ENCODE assay signal across 24 cellular contexts in genomic region chr20:57625978-57626377, GRCh38. TPM values are rescaled to one million over a fixed set of nuclear protein-coding genes. Genes with fewer than 3 reads are reported as not detected.
DNase-seq lines count a peak whose midpoint lies in the region; ATAC-seq and TF ChIP-seq lines count a peak whose summit lies in the region.
"Had no signal": no experiment of that assay in that cellular context is flagged by ENCODE, and none has a peak within 500 bp of the region (broad histone marks: within the 10 kb centered on the region; RNA-seq: fewer than 3 reads in every experiment).

No MANE protein-coding gene starts in this region.

- no peak for ATAC-seq in CD4-positive, CD25-positive, alpha-beta regulatory T cell (ENCODE audit: low read depth in 2 of 2)
- no peak for ATAC-seq in activated B cell treated with CpG ODN at 0.5 μM for 24 hours (ENCODE audit: low read depth)
- ATAC-seq in naive thymus-derived CD8-positive, alpha-beta T cell, result no peak
- no peak for ATAC-seq in effector memory CD8-positive, alpha-beta T cell (replicated peaks)

- intact Hi-C loops in activated B cell treated with CpG ODN at 0.5 μM for 24 hours (cut with micrococcal nuclease), result loop anchor here (10.0 kb wide), 2 partner anchors 829 to 1499 kb away; no protein-coding TSS in a partner anchor

- no peak for DNase-seq in activated naive CD4-positive, alpha-beta T cell treated with anti-CD3 and anti-CD28 coated beads, Interleukin-2, amount 10 ng/mL, durations not matched to agents 7 days and 5 days
- no peak for DNase-seq in activated naive CD4-positive, alpha-beta T cell treated with Interleukin-2 at 50 U/mL for 16 hours
- no peak for DNase-seq in CD4-positive, CD25-positive, alpha-beta regulatory T cell
- DNase-seq in activated B cell treated with CpG ODN at 0.5 μM for 24 hours, result no peak
- DNase-seq in naive thymus-derived CD8-positive, alpha-beta T cell, result no peak
- no peak for DNase-seq in effector memory CD8-positive, alpha-beta T cell
- no peak for DNase-seq in DMS 273 treated with DMSO at 0.1 percent for 48 hours (lab: John Stamatoyannopoulos, UW)
- DNase-seq in activated T-cell treated with anti-CD3 and anti-CD28 coated beads for 4 hours, result no peak
- DNase-seq: 8988T, AML-193, C1 segment of cervical spinal cord, DMS79, H9, HFFc6, KG1, NCI-H1092 treated with DMSO at 0.1 percent for 48 hours, NCI-H2029 treated with DMSO at 0.1 percent for 48 hours, NCI-H226, NCI-H510A treated with DMSO at 0.1 percent for 48 hours, NCI-H748 treated with DMSO at 0.1 percent for 48 hours, PC-9, RPMI8226, SHP77 had no signal

- no peak overlapping the region for H3K4me3 ChIP-seq in CD4-positive, CD25-positive, alpha-beta regulatory T cell (ENCODE audit: low read depth, low read length)
- H3K4me3 ChIP-seq: PC-9 had no signal

- CTCF ChIA-PET in activated naive CD4-positive, alpha-beta T cell treated with anti-CD3 and anti-CD28 coated beads, Interleukin-2, amount 10 ng/mL, durations not matched to agents 7 days and 5 days (lab: Charles Lee), result interaction anchor here (1.2 to 2.6 kb wide), 3 partner anchors 28 to 30 kb away, joined by 3 to 13 read pairs (median 7); no protein-coding TSS in a partner anchor
- CTCF ChIA-PET in activated B cell treated with CpG ODN at 0.5 μM for 24 hours (lab: Charles Lee), result interaction anchor here (5.0 kb wide), 1 partner anchor 28 kb away, joined by 30 read pairs; no protein-coding TSS in a partner anchor

- H3K4me3 Mint-ChIP-seq in activated naive CD4-positive, alpha-beta T cell treated with anti-CD3 and anti-CD28 coated beads, Interleukin-2, amount 10 ng/mL, durations not matched to agents 7 days and 5 days, result no peak overlapping the region
- H3K4me3 Mint-ChIP-seq in CD4-positive, CD25-positive, alpha-beta regulatory T cell, result peak overlapping the region in 3 of 4 donors; percentile 28 to 74 (median 51)
- no peak overlapping the region for H3K4me3 Mint-ChIP-seq in activated B cell treated with CpG ODN at 0.5 μM for 24 hours
- peak overlapping the region in 9 of 10 donors; percentile 22 to 96 (median 67) for H3K4me3 Mint-ChIP-seq in naive thymus-derived CD8-positive, alpha-beta T cell
- H3K4me3 Mint-ChIP-seq in effector memory CD8-positive, alpha-beta T cell, result peak overlapping the region in 1 of 2 donors; percentile 21
- H3K4me3 Mint-ChIP-seq: H9, HFFc6 had no signal

- TF ChIP-seq CTCF in activated B cell treated with CpG ODN at 0.5 μM for 24 hours (IDR thresholded peaks at IDR 0.05), result no peak

- H3K9me3 ChIP-seq in CD4-positive, CD25-positive, alpha-beta regulatory T cell (ENCODE audit: control insufficient read depth in 2 of 2, low read length in 2 of 2), result peaks cover 0 to 8% of the 10 kb centered on the region in 2 experiments

- H3K9me3 Mint-ChIP-seq in activated naive CD4-positive, alpha-beta T cell treated with anti-CD3 and anti-CD28 coated beads, Interleukin-2, amount 10 ng/mL, durations not matched to agents 7 days and 5 days, result peaks cover 27% of the 10 kb centered on the region
- H3K9me3 Mint-ChIP-seq in CD4-positive, CD25-positive, alpha-beta regulatory T cell, result peaks cover 0 to 6% (median 3%) of the 10 kb centered on the region in 7 donors
- H3K9me3 Mint-ChIP-seq in activated B cell treated with CpG ODN at 0.5 μM for 24 hours, result peaks cover 8% of the 10 kb centered on the region
- H3K9me3 Mint-ChIP-seq in naive thymus-derived CD8-positive, alpha-beta T cell, result peaks cover 0 to 17% (median 5%) of the 10 kb centered on the region in 9 donors
- no peaks in the 10 kb centered on the region for H3K9me3 Mint-ChIP-seq in effector memory CD8-positive, alpha-beta T cell
- H3K9me3 Mint-ChIP-seq: HFFc6 had no signal

- no peak overlapping the region for H3K27ac ChIP-seq in CD4-positive, CD25-positive, alpha-beta regulatory T cell (ENCODE audit: insufficient read depth, low read length, poor library complexity, severe bottlenecking)
- H3K27ac ChIP-seq: PC-9 had no signal

- peaks cover 38% of the 10 kb centered on the region for H3K27me3 Mint-ChIP-seq in activated naive CD4-positive, alpha-beta T cell treated with anti-CD3 and anti-CD28 coated beads, Interleukin-2, amount 10 ng/mL, durations not matched to agents 7 days and 5 days
- no peaks in the 10 kb centered on the region for H3K27me3 Mint-ChIP-seq in CD4-positive, CD25-positive, alpha-beta regulatory T cell
- peaks cover 2% of the 10 kb centered on the region for H3K27me3 Mint-ChIP-seq in activated B cell treated with CpG ODN at 0.5 μM for 24 hours
- H3K27me3 Mint-ChIP-seq in naive thymus-derived CD8-positive, alpha-beta T cell, result no peaks in the 10 kb centered on the region
- H3K27me3 Mint-ChIP-seq in effector memory CD8-positive, alpha-beta T cell, result no peaks in the 10 kb centered on the region

- H3K36me3 ChIP-seq in CD4-positive, CD25-positive, alpha-beta regulatory T cell (ENCODE audit: control insufficient read depth, insufficient read depth, low read length), result no peaks in the 10 kb centered on the region

- peaks cover 82% of the 10 kb centered on the region for H3K4me1 Mint-ChIP-seq in activated naive CD4-positive, alpha-beta T cell treated with anti-CD3 and anti-CD28 coated beads, Interleukin-2, amount 10 ng/mL, durations not matched to agents 7 days and 5 days
- peaks cover 16 to 85% (median 48%) of the 10 kb centered on the region in 4 donors for H3K4me1 Mint-ChIP-seq in CD4-positive, CD25-positive, alpha-beta regulatory T cell
- H3K4me1 Mint-ChIP-seq in activated B cell treated with CpG ODN at 0.5 μM for 24 hours, result peaks cover 58% of the 10 kb centered on the region
- H3K4me1 Mint-ChIP-seq in naive thymus-derived CD8-positive, alpha-beta T cell, result peaks cover 33 to 89% (median 81%) of the 10 kb centered on the region in 4 donors
- H3K4me1 Mint-ChIP-seq in effector memory CD8-positive, alpha-beta T cell (ENCODE audit: low read depth in 2 of 2), result peaks cover 42 to 49% of the 10 kb centered on the region in 2 donors

- POLR2A ChIA-PET in activated B cell treated with CpG ODN at 0.5 μM for 24 hours (lab: Charles Lee), result interaction anchor here (1.4 to 5.3 kb wide), 2 partner anchors 6 to 85 kb away, joined by 4 to 188 read pairs; partner anchors contain the start of gene ZBP1
- POLR2A ChIA-PET in naive thymus-derived CD8-positive, alpha-beta T cell (lab: Charles Lee), result interaction anchor here (6.7 kb wide), 1 partner anchor 8 kb away, joined by 239 read pairs; the partner anchor contains the start of gene ZBP1

- peak overlapping the region; percentile 80 for H3K27ac Mint-ChIP-seq in activated naive CD4-positive, alpha-beta T cell treated with anti-CD3 and anti-CD28 coated beads, Interleukin-2, amount 10 ng/mL, durations not matched to agents 7 days and 5 days
- H3K27ac Mint-ChIP-seq in CD4-positive, CD25-positive, alpha-beta regulatory T cell, result peak overlapping the region in 2 of 3 donors; percentile 76 to 83
- H3K27ac Mint-ChIP-seq in activated B cell treated with CpG ODN at 0.5 μM for 24 hours, result peak overlapping the region; percentile 13
- H3K27ac Mint-ChIP-seq in naive thymus-derived CD8-positive, alpha-beta T cell, result peak overlapping the region; percentile 46 to 99 (median 88)
- peak overlapping the region in 1 of 2 donors; percentile 65 for H3K27ac Mint-ChIP-seq in effector memory CD8-positive, alpha-beta T cell
- H3K27ac Mint-ChIP-seq: HFFc6 had no signal

- H3K36me3 Mint-ChIP-seq in activated naive CD4-positive, alpha-beta T cell treated with anti-CD3 and anti-CD28 coated beads, Interleukin-2, amount 10 ng/mL, durations not matched to agents 7 days and 5 days, result peaks cover 29% of the 10 kb centered on the region
- peaks cover 9% of the 10 kb centered on the region for H3K36me3 Mint-ChIP-seq in CD4-positive, CD25-positive, alpha-beta regulatory T cell
- peaks cover 32% of the 10 kb centered on the region for H3K36me3 Mint-ChIP-seq in activated B cell treated with CpG ODN at 0.5 μM for 24 hours (ENCODE audit: low read depth)
- peaks cover 9 to 24% (median 14%) of the 10 kb centered on the region in 3 donors for H3K36me3 Mint-ChIP-seq in naive thymus-derived CD8-positive, alpha-beta T cell
- peaks cover 6% of the 10 kb centered on the region for H3K36me3 Mint-ChIP-seq in effector memory CD8-positive, alpha-beta T cell (ENCODE audit: insufficient read depth)

- H3K4me1 ChIP-seq in CD4-positive, CD25-positive, alpha-beta regulatory T cell (ENCODE audit: control insufficient read depth, insufficient read depth, low read length, poor library complexity, severe bottlenecking), result peaks cover 63% of the 10 kb centered on the region

- no peaks in the 10 kb centered on the region for H3K27me3 ChIP-seq in CD4-positive, CD25-positive, alpha-beta regulatory T cell (ENCODE audit: control insufficient read depth, insufficient read depth, low read length)

RNA-seq across cellular contexts. Expression of gene ZBP1, which starts 5.8 kb away (rescaled TPM):
- total RNA-seq in CD4-positive, CD25-positive, alpha-beta regulatory T cell, result 67.0 TPM
- 10 to 100 TPM; 12.4 to 33.1 (median 20.3) TPM for polyA plus RNA-seq in CD4-positive, CD25-positive, alpha-beta regulatory T cell
- 16.5 and 17.8 TPM in 2 replicates for total RNA-seq in activated B cell treated with CpG ODN at 0.5 μM for 24 hours
- total RNA-seq in naive thymus-derived CD8-positive, alpha-beta T cell, result 10 to 100 TPM; 10.2 to 10.5 TPM
- polyA plus RNA-seq in naive thymus-derived CD8-positive, alpha-beta T cell, result 10 to 100 TPM in 1 of 3 donors, 1 to 10 TPM in 2; 6.2 to 10.9 (median 6.4) TPM
- total RNA-seq: H9, HFFc6, PC-9 had no signal
- polyA plus RNA-seq: AG04450 had no signal

Comparison
In these comparisons a context has a peak if more than half of its experiments do, and no peak if none do; other contexts are left out.
1. H3K4me3 Mint-ChIP-seq: peak in CD4-positive, CD25-positive, alpha-beta regulatory T cell (3 of 4) and naive thymus-derived CD8-positive, alpha-beta T cell (9 of 10); none in activated naive CD4-positive, alpha-beta T cell treated with anti-CD3 and anti-CD28 coated beads, Interleukin-2, amount 10 ng/mL, durations not matched to agents 7 days and 5 days (single experiment) and activated B cell treated with CpG ODN at 0.5 μM for 24 hours (single experiment).